In the genomic region with DNA sequence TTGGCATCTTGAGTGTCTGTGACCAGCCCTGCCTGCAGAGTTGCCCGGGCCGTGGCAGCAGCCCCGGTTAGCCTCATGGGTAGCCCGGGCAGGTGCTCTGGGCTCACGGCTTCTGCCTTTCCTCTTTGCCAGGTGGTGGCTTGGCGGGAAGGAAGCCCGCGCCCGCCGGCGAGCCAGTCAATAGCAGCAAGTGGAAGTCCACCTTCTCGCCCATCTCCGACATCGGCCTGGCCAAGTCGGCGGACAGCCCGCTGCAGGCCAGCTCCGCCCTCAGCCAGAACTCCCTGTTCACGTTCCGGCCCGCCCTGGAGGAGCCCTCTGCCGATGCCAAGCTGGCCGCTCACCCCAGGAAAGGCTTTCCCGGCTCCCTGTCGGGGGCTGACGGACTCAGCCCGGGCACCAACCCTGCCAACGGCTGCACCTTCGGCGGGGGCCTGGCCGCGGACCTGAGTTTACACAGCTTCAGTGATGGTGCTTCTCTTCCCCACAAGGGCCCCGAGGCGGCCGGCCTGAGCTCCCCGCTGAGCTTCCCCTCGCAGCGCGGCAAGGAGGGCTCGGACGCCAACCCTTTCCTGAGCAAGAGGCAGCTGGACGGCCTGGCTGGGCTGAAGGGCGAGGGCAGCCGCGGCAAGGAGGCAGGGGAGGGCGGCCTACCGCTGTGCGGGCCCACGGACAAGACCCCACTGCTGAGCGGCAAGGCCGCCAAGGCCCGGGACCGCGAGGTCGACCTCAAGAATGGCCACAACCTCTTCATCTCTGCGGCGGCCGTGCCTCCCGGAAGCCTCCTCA, we compare ENCODE assay signal across 25 cellular contexts. TPM values are rescaled to one million over a fixed set of nuclear protein-coding genes. Genes with fewer than 3 reads are reported as not detected.
DNase-seq lines count a peak whose midpoint lies in the region; ATAC-seq lines count a peak whose summit lies in the region.
"Had no signal": no experiment of that assay in that cellular context is flagged by ENCODE, and none has a peak within 500 bp of the region (broad histone marks: within the 10 kb centered on the region; RNA-seq: fewer than 3 reads in every experiment).

No MANE protein-coding gene starts in this region.

- no peak for ATAC-seq in activated naive CD8-positive, alpha-beta T cell treated with anti-CD3 and anti-CD28 coated beads, Interleukin-2, amount 50 U/mL, for 24 hours
- no peak for ATAC-seq in stimulated activated memory B cell treated with anti-CD40 and anti-IgM and Interleukin-4, amounts not matched to agents 10 μg/mL and 1 μg/mL and 100 μg/mL, for 72 hours
- no peak for ATAC-seq in HG02610 (IDR thresholded peaks at IDR 0.05; ENCODE audit: unreplicated experiment)
- ATAC-seq: A549, GM23338, HCT116, Right ventricle myocardium inferior had no signal

- H3K4me1 ChIP-seq in HUES6 (ENCODE audit: control insufficient read depth, insufficient read depth, low read length), result peaks cover 3% of the 10 kb centered on the region; the same call in 1 of the 2 replicates

- H3K4me3 ChIP-seq in HUES6 (ENCODE audit: low read depth, low read length), result no peak overlapping the region
- H3K4me3 ChIP-seq: A549, GM23338 had no signal

- H3K9me3 ChIP-seq in HUES6 (ENCODE audit: control insufficient read depth, insufficient read depth, low read depth, low read length), result no peaks in the 10 kb centered on the region
- H3K9me3 ChIP-seq: A549, Peyer's patch had no signal

- peaks cover 18% of the 10 kb centered on the region for H3K36me3 Mint-ChIP-seq in activated naive CD8-positive, alpha-beta T cell treated with anti-CD3 and anti-CD28 coated beads for 36 hours
- peaks cover 24% of the 10 kb centered on the region for H3K36me3 Mint-ChIP-seq in activated naive CD8-positive, alpha-beta T cell treated with anti-CD3 and anti-CD28 coated beads, Interleukin-2, amount 50 U/mL, for 24 hours (ENCODE audit: low read depth)
- H3K36me3 Mint-ChIP-seq in stimulated activated memory B cell treated with anti-CD40 and anti-IgM and Interleukin-4, amounts not matched to agents 10 μg/mL and 1 μg/mL and 100 μg/mL, for 72 hours, result peaks cover 63% of the 10 kb centered on the region

- H3K27me3 ChIP-seq in HUES6 (ENCODE audit: control insufficient read depth, insufficient read depth, low read length), result no peaks in the 10 kb centered on the region
- H3K27me3 ChIP-seq: Peyer's patch had no signal

- peaks cover 6% of the 10 kb centered on the region for H3K4me1 Mint-ChIP-seq in activated naive CD8-positive, alpha-beta T cell treated with anti-CD3 and anti-CD28 coated beads for 36 hours
- peaks cover 9% of the 10 kb centered on the region for H3K4me1 Mint-ChIP-seq in activated naive CD8-positive, alpha-beta T cell treated with anti-CD3 and anti-CD28 coated beads, Interleukin-2, amount 50 U/mL, for 24 hours
- H3K4me1 Mint-ChIP-seq in stimulated activated memory B cell treated with anti-CD40 and anti-IgM and Interleukin-4, amounts not matched to agents 10 μg/mL and 1 μg/mL and 100 μg/mL, for 72 hours, result peaks cover 71% of the 10 kb centered on the region
- H3K4me1 Mint-ChIP-seq: GM23338 had no signal

- H3K9ac ChIP-seq in HUES6 (ENCODE audit: low read length), result peak overlapping the region; percentile 4

- no peak for DNase-seq in activated naive CD8-positive, alpha-beta T cell treated with anti-CD3 and anti-CD28 coated beads for 36 hours
- DNase-seq in activated naive CD8-positive, alpha-beta T cell treated with anti-CD3 and anti-CD28 coated beads, Interleukin-2, amount 50 U/mL, for 24 hours, result no peak
- DNase-seq in cerebellum (ENCODE audit: low spot score), result peak; percentile 84
- no peak for DNase-seq in AML-193 (lab: John Stamatoyannopoulos, UW)
- no peak for DNase-seq in ureter (ENCODE audit: low spot score)
- DNase-seq: DMS 273 treated with DMSO at 0.1 percent for 48 hours; GF-D8; MM.1S; NCI-H1092 treated with DMSO at 0.1 percent for 48 hours; NCI-H1694; NK-92 treated with Interleukin-12 subunit alpha and Interleukin-12 subunit beta, amount 100 ng/mL, for 24 hours; Peyer's patch; SW 1271 had no signal

- no peaks in the 10 kb centered on the region for H3K27me3 Mint-ChIP-seq in activated naive CD8-positive, alpha-beta T cell treated with anti-CD3 and anti-CD28 coated beads for 36 hours
- no peaks in the 10 kb centered on the region for H3K27me3 Mint-ChIP-seq in activated naive CD8-positive, alpha-beta T cell treated with anti-CD3 and anti-CD28 coated beads, Interleukin-2, amount 50 U/mL, for 24 hours
- no peaks in the 10 kb centered on the region for H3K27me3 Mint-ChIP-seq in stimulated activated memory B cell treated with anti-CD40 and anti-IgM and Interleukin-4, amounts not matched to agents 10 μg/mL and 1 μg/mL and 100 μg/mL, for 72 hours
- H3K27me3 Mint-ChIP-seq: IgD-negative memory B cell had no signal

- peak overlapping the region; percentile 34 for H3K27ac Mint-ChIP-seq in activated naive CD8-positive, alpha-beta T cell treated with anti-CD3 and anti-CD28 coated beads for 36 hours
- H3K27ac Mint-ChIP-seq in activated naive CD8-positive, alpha-beta T cell treated with anti-CD3 and anti-CD28 coated beads, Interleukin-2, amount 50 U/mL, for 24 hours, result no peak overlapping the region
- H3K27ac Mint-ChIP-seq in stimulated activated memory B cell treated with anti-CD40 and anti-IgM and Interleukin-4, amounts not matched to agents 10 μg/mL and 1 μg/mL and 100 μg/mL, for 72 hours, result peak overlapping the region; percentile 94
- H3K27ac Mint-ChIP-seq: GM23338 had no signal

- peaks cover 76% of the 10 kb centered on the region for H3K36me3 ChIP-seq in HUES6 (ENCODE audit: control insufficient read depth, insufficient read depth, low read length)

- no peak overlapping the region for H3K4me3 Mint-ChIP-seq in activated naive CD8-positive, alpha-beta T cell treated with anti-CD3 and anti-CD28 coated beads for 36 hours
- H3K4me3 Mint-ChIP-seq in activated naive CD8-positive, alpha-beta T cell treated with anti-CD3 and anti-CD28 coated beads, Interleukin-2, amount 50 U/mL, for 24 hours, result no peak overlapping the region
- no peak overlapping the region for H3K4me3 Mint-ChIP-seq in stimulated activated memory B cell treated with anti-CD40 and anti-IgM and Interleukin-4, amounts not matched to agents 10 μg/mL and 1 μg/mL and 100 μg/mL, for 72 hours
- H3K4me3 Mint-ChIP-seq: GM23338 had no signal

- no peak overlapping the region for H3K27ac ChIP-seq in HUES6 (ENCODE audit: low read depth, low read length)
- H3K27ac ChIP-seq: A549, C4-2B had no signal

- H3K9me3 Mint-ChIP-seq in activated naive CD8-positive, alpha-beta T cell treated with anti-CD3 and anti-CD28 coated beads for 36 hours, result no peaks in the 10 kb centered on the region
- no peaks in the 10 kb centered on the region for H3K9me3 Mint-ChIP-seq in activated naive CD8-positive, alpha-beta T cell treated with anti-CD3 and anti-CD28 coated beads, Interleukin-2, amount 50 U/mL, for 24 hours
- no peaks in the 10 kb centered on the region for H3K9me3 Mint-ChIP-seq in stimulated activated memory B cell treated with anti-CD40 and anti-IgM and Interleukin-4, amounts not matched to agents 10 μg/mL and 1 μg/mL and 100 μg/mL, for 72 hours
- H3K9me3 Mint-ChIP-seq: GM23338, IgD-negative memory B cell had no signal

RNA-seq across cellular contexts. Expression of a gene that starts 9.9 kb away (rescaled TPM):
- 10 to 100 TPM; 82.7 to 84.6 TPM for total RNA-seq in activated naive CD8-positive, alpha-beta T cell treated with anti-CD3 and anti-CD28 coated beads for 36 hours
- 28.1 TPM for total RNA-seq in cerebellum
- total RNA-seq in ureter, result 52.0 TPM

RNA-seq across cellular contexts. Expression of a gene that starts 10.4 kb away (rescaled TPM):
- total RNA-seq in activated naive CD8-positive, alpha-beta T cell treated with anti-CD3 and anti-CD28 coated beads for 36 hours, result 100 to 1,000 TPM; 160 to 162 TPM
- total RNA-seq in cerebellum (46.6 TPM), ureter (65.8 TPM)

RNA-seq across cellular contexts. Expression of a gene that starts 22.9 kb away (rescaled TPM):
- 1 to 10 TPM; 7.4 to 10.0 TPM for total RNA-seq in activated naive CD8-positive, alpha-beta T cell treated with anti-CD3 and anti-CD28 coated beads for 36 hours
- total RNA-seq in cerebellum (1.6 TPM), ureter (1.3 TPM)

RNA-seq across cellular contexts. Expression of a gene that starts 30.0 kb away (rescaled TPM):
- under 1 TPM; 0.45 to 0.50 TPM for total RNA-seq in activated naive CD8-positive, alpha-beta T cell treated with anti-CD3 and anti-CD28 coated beads for 36 hours
- total RNA-seq in cerebellum (not detected), ureter (0.49 TPM)
- total RNA-seq: HT1080, NCI-H460, Peyer's patch, Right ventricle myocardium inferior had no signal

RNA-seq across cellular contexts. Expression of a gene that starts 55.7 kb away (rescaled TPM):
- total RNA-seq in activated naive CD8-positive, alpha-beta T cell treated with anti-CD3 and anti-CD28 coated beads for 36 hours, result not detected
- not detected for total RNA-seq in cerebellum
- 0.99 TPM for total RNA-seq in ureter
- total RNA-seq: Daoy, GM23338, NCI-H460 had no signal
